Comparison of ENCODE assay signal across 38 cellular contexts in genomic region chrX:147948531-147948930, GRCh38. TPM values are rescaled to one million over a fixed set of nuclear protein-coding genes. Genes with fewer than 3 reads are reported as not detected.
"Had no signal": no experiment of that assay in that cellular context is flagged by ENCODE, and none has a peak within 500 bp of the region (broad histone marks: within the 10 kb centered on the region; RNA-seq: fewer than 3 reads in every experiment).

No MANE protein-coding gene starts in this region.

- DNase-seq: activated B cell treated with CpG ODN at 0.5 μM for 24 hours; activated CD4-positive, alpha-beta memory T cell treated with anti-CD3 and anti-CD28 coated beads, Interleukin-2, amount 10 ng/mL, durations not matched to agents 7 days and 5 days; activated CD4-positive, alpha-beta T cell treated with anti-CD3 and anti-CD28 coated beads for 4 hours; activated CD4-positive, alpha-beta T cell treated with anti-CD3 and anti-CD28 coated beads, Interleukin-2, amount 10 ng/mL, durations not matched to agents 24 days and 14 days; activated CD4-positive, alpha-beta T cell treated with anti-CD3 and anti-CD28 coated beads, Interleukin-2, amount 50 U/mL, for 48 hours; activated CD4-positive, CD25-positive, alpha-beta regulatory T cell treated with anti-CD3 and anti-CD28 coated beads, Interleukin-2, amount 50 U/mL, for 72 hours; activated CD8-positive, alpha-beta memory T cell treated with anti-CD3 and anti-CD28 coated beads for 24 hours; activated CD8-positive, alpha-beta memory T cell treated with anti-CD3 and anti-CD28 coated beads, Interleukin-2, amount 10 ng/mL, durations not matched to agents 7 days and 5 days; activated CD8-positive, alpha-beta memory T cell treated with anti-CD3 and anti-CD28 coated beads, Interleukin-2, amount 50 U/mL, for 48 hours; activated CD8-positive, alpha-beta T cell treated with anti-CD3 and anti-CD28 coated beads, Interleukin-2, amount 10 ng/mL, durations not matched to agents 7 days and 5 days; activated effector memory CD4-positive, alpha-beta T cell treated with Interleukin-2 at 50 U/mL for 16 hours; activated gamma-delta T cell; activated naive CD4-positive, alpha-beta T cell treated with anti-CD3 and anti-CD28 coated beads, Interleukin-2, amount 10 ng/mL, durations not matched to agents 7 days and 5 days; activated naive CD4-positive, alpha-beta T cell treated with Interleukin-2 at 50 U/mL for 16 hours; activated naive CD8-positive, alpha-beta T cell treated with anti-CD3 and anti-CD28 coated beads, Interleukin-2, amount 10 ng/mL, durations not matched to agents 7 days and 5 days; activated naive CD8-positive, alpha-beta T cell treated with anti-CD3 and anti-CD28 coated beads, Interleukin-2, amount 50 U/mL, for 24 hours; activated T-cell treated with anti-CD3 and anti-CD28 coated beads, Interleukin-2, amount 50 U/mL, for 24 hours; amygdala; anterior cingulate cortex; body of pancreas; brain microvascular endothelial cell; central memory CD4-positive, alpha-beta T cell; SW 1271; T-helper 1 cell; T-helper 2 cell; T-helper 9 cell had no signal

- H3K4me3 ChIP-seq: ascending aorta, body of pancreas, breast epithelium had no signal

- H3K9me3 Mint-ChIP-seq: activated B cell treated with CpG ODN at 0.5 μM for 24 hours; activated CD4-positive, alpha-beta memory T cell treated with anti-CD3 and anti-CD28 coated beads, Interleukin-2, amount 10 ng/mL, durations not matched to agents 7 days and 5 days; activated CD4-positive, alpha-beta T cell treated with anti-CD3 and anti-CD28 coated beads, Interleukin-2, amount 10 ng/mL, durations not matched to agents 24 days and 14 days; activated naive CD4-positive, alpha-beta T cell treated with anti-CD3 and anti-CD28 coated beads, Interleukin-2, amount 10 ng/mL, durations not matched to agents 7 days and 5 days; activated naive CD4-positive, alpha-beta T cell treated with anti-CD3 and anti-CD28 coated beads, Interleukin-2, amount 50 U/mL, for 24 hours; activated naive CD8-positive, alpha-beta T cell treated with anti-CD3 and anti-CD28 coated beads, Interleukin-2, amount 10 ng/mL, durations not matched to agents 7 days and 5 days; activated naive CD8-positive, alpha-beta T cell treated with anti-CD3 and anti-CD28 coated beads, Interleukin-2, amount 50 U/mL, for 24 hours; activated T-cell treated with anti-CD3 and anti-CD28 coated beads, Interleukin-2, amount 50 U/mL, for 24 hours; activated T-helper 2 cell treated with anti-CD3 and anti-CD28 coated beads, Interferon-gamma antibody, Interleukin-2, Interleukin-4, amounts not matched to agents 10 μg/mL and 5 μg/mL and 100 μg/mL, durations not matched to agents 14 hours and 24 hours and 36 hours; T-helper 1 cell treated with Interleukin-12 subunit alpha and Interleukin-12 subunit beta and Interleukin-4 antibody, amounts not matched to agents 30 μg/mL and 1 μg/mL, for 36 hours; T-helper 2 cell treated with Interferon-gamma antibody and Interleukin-4, amounts not matched to agents 5 μg/mL and 100 μg/mL, for 36 hours had no signal

- H3K36me3 ChIP-seq: breast epithelium had no signal

- H3K27me3 ChIP-seq: ascending aorta, body of pancreas, brain microvascular endothelial cell, breast epithelium had no signal

- H3K4me1 Mint-ChIP-seq: activated B cell treated with CpG ODN at 0.5 μM for 24 hours; activated CD4-positive, alpha-beta memory T cell treated with anti-CD3 and anti-CD28 coated beads, Interleukin-2, amount 10 ng/mL, durations not matched to agents 7 days and 5 days; activated CD4-positive, alpha-beta T cell treated with anti-CD3 and anti-CD28 coated beads, Interleukin-2, amount 10 ng/mL, durations not matched to agents 24 days and 14 days; activated CD8-positive, alpha-beta memory T cell treated with anti-CD3 and anti-CD28 coated beads, Interleukin-2, amount 10 ng/mL, durations not matched to agents 7 days and 5 days; activated naive CD4-positive, alpha-beta T cell treated with anti-CD3 and anti-CD28 coated beads, Interleukin-2, amount 10 ng/mL, durations not matched to agents 7 days and 5 days; activated naive CD4-positive, alpha-beta T cell treated with anti-CD3 and anti-CD28 coated beads, Interleukin-2, amount 50 U/mL, for 24 hours; activated naive CD8-positive, alpha-beta T cell treated with anti-CD3 and anti-CD28 coated beads, Interleukin-2, amount 10 ng/mL, durations not matched to agents 7 days and 5 days; activated naive CD8-positive, alpha-beta T cell treated with anti-CD3 and anti-CD28 coated beads, Interleukin-2, amount 50 U/mL, for 24 hours had no signal

- H3K36me3 Mint-ChIP-seq: activated naive CD8-positive, alpha-beta T cell had no signal

- H3K9me3 ChIP-seq: ascending aorta, body of pancreas, breast epithelium had no signal

- ATAC-seq: activated CD8-positive, alpha-beta memory T cell treated with anti-CD3 and anti-CD28 coated beads, Interleukin-2, amount 10 ng/mL, durations not matched to agents 7 days and 5 days; activated CD8-positive, alpha-beta T cell treated with anti-CD3 and anti-CD28 coated beads, Interleukin-2, amount 10 ng/mL, durations not matched to agents 7 days and 5 days; activated naive CD8-positive, alpha-beta T cell treated with anti-CD3 and anti-CD28 coated beads, Interleukin-2, amount 50 U/mL, for 24 hours; body of pancreas had no signal

- H3K27ac Mint-ChIP-seq: activated B cell treated with CpG ODN at 0.5 μM for 24 hours; activated CD4-positive, alpha-beta memory T cell treated with anti-CD3 and anti-CD28 coated beads, Interleukin-2, amount 10 ng/mL, durations not matched to agents 7 days and 5 days; activated CD4-positive, alpha-beta T cell treated with anti-CD3 and anti-CD28 coated beads, Interleukin-2, amount 10 ng/mL, durations not matched to agents 24 days and 14 days; activated CD8-positive, alpha-beta memory T cell treated with anti-CD3 and anti-CD28 coated beads, Interleukin-2, amount 10 ng/mL, durations not matched to agents 7 days and 5 days; activated CD8-positive, alpha-beta T cell treated with anti-CD3 and anti-CD28 coated beads, Interleukin-2, amount 10 ng/mL, durations not matched to agents 7 days and 5 days; activated naive CD4-positive, alpha-beta T cell treated with anti-CD3 and anti-CD28 coated beads, Interleukin-2, amount 10 ng/mL, durations not matched to agents 7 days and 5 days; activated naive CD4-positive, alpha-beta T cell treated with anti-CD3 and anti-CD28 coated beads, Interleukin-2, amount 50 U/mL, for 24 hours; activated naive CD8-positive, alpha-beta T cell; activated naive CD8-positive, alpha-beta T cell treated with anti-CD3 and anti-CD28 coated beads, Interleukin-2, amount 10 ng/mL, durations not matched to agents 7 days and 5 days; activated naive CD8-positive, alpha-beta T cell treated with anti-CD3 and anti-CD28 coated beads, Interleukin-2, amount 50 U/mL, for 24 hours; activated T-cell treated with anti-CD3 and anti-CD28 coated beads, Interleukin-2, amount 50 U/mL, for 24 hours; activated T-helper 2 cell treated with anti-CD3 and anti-CD28 coated beads, Interferon-gamma antibody, Interleukin-2, Interleukin-4, amounts not matched to agents 10 μg/mL and 5 μg/mL and 100 μg/mL, durations not matched to agents 14 hours and 24 hours and 36 hours; T-helper 1 cell treated with Interleukin-12 subunit alpha and Interleukin-12 subunit beta and Interleukin-4 antibody, amounts not matched to agents 30 μg/mL and 1 μg/mL, for 36 hours; T-helper 2 cell treated with Interferon-gamma antibody and Interleukin-4, amounts not matched to agents 5 μg/mL and 100 μg/mL, for 36 hours had no signal

- H3K27ac ChIP-seq: ascending aorta, body of pancreas, brain microvascular endothelial cell, breast epithelium, VCaP had no signal

- H3K4me1 ChIP-seq: ascending aorta, body of pancreas, breast epithelium had no signal

- H3K27me3 Mint-ChIP-seq: activated B cell treated with CpG ODN at 0.5 μM for 24 hours; activated CD4-positive, alpha-beta memory T cell treated with anti-CD3 and anti-CD28 coated beads, Interleukin-2, amount 10 ng/mL, durations not matched to agents 7 days and 5 days; activated CD4-positive, alpha-beta T cell treated with anti-CD3 and anti-CD28 coated beads, Interleukin-2, amount 10 ng/mL, durations not matched to agents 24 days and 14 days; activated CD8-positive, alpha-beta memory T cell treated with anti-CD3 and anti-CD28 coated beads, Interleukin-2, amount 10 ng/mL, durations not matched to agents 7 days and 5 days; activated naive CD4-positive, alpha-beta T cell treated with anti-CD3 and anti-CD28 coated beads, Interleukin-2, amount 10 ng/mL, durations not matched to agents 7 days and 5 days; activated naive CD4-positive, alpha-beta T cell treated with anti-CD3 and anti-CD28 coated beads, Interleukin-2, amount 50 U/mL, for 24 hours; activated naive CD8-positive, alpha-beta T cell; activated naive CD8-positive, alpha-beta T cell treated with anti-CD3 and anti-CD28 coated beads, Interleukin-2, amount 10 ng/mL, durations not matched to agents 7 days and 5 days; activated naive CD8-positive, alpha-beta T cell treated with anti-CD3 and anti-CD28 coated beads, Interleukin-2, amount 50 U/mL, for 24 hours had no signal

- H3K4me3 Mint-ChIP-seq: activated B cell treated with CpG ODN at 0.5 μM for 24 hours; activated CD4-positive, alpha-beta memory T cell treated with anti-CD3 and anti-CD28 coated beads, Interleukin-2, amount 10 ng/mL, durations not matched to agents 7 days and 5 days; activated CD4-positive, alpha-beta T cell treated with anti-CD3 and anti-CD28 coated beads, Interleukin-2, amount 10 ng/mL, durations not matched to agents 24 days and 14 days; activated CD8-positive, alpha-beta memory T cell treated with anti-CD3 and anti-CD28 coated beads, Interleukin-2, amount 10 ng/mL, durations not matched to agents 7 days and 5 days; activated CD8-positive, alpha-beta T cell treated with anti-CD3 and anti-CD28 coated beads, Interleukin-2, amount 10 ng/mL, durations not matched to agents 7 days and 5 days; activated naive CD4-positive, alpha-beta T cell treated with anti-CD3 and anti-CD28 coated beads, Interleukin-2, amount 10 ng/mL, durations not matched to agents 7 days and 5 days; activated naive CD4-positive, alpha-beta T cell treated with anti-CD3 and anti-CD28 coated beads, Interleukin-2, amount 50 U/mL, for 24 hours; activated naive CD8-positive, alpha-beta T cell; activated naive CD8-positive, alpha-beta T cell treated with anti-CD3 and anti-CD28 coated beads, Interleukin-2, amount 10 ng/mL, durations not matched to agents 7 days and 5 days; activated naive CD8-positive, alpha-beta T cell treated with anti-CD3 and anti-CD28 coated beads, Interleukin-2, amount 50 U/mL, for 24 hours; activated T-cell treated with anti-CD3 and anti-CD28 coated beads, Interleukin-2, amount 50 U/mL, for 24 hours; T-helper 1 cell treated with Interleukin-12 subunit alpha and Interleukin-12 subunit beta and Interleukin-4 antibody, amounts not matched to agents 30 μg/mL and 1 μg/mL, for 36 hours; T-helper 2 cell treated with Interferon-gamma antibody and Interleukin-4, amounts not matched to agents 5 μg/mL and 100 μg/mL, for 36 hours had no signal

- FAIRE-seq: TTC549 had no signal

RNA-seq across cellular contexts. Expression of gene FMR1NB, which starts 32.6 kb away (rescaled TPM):
- total RNA-seq: activated B cell treated with CpG ODN at 0.5 μM for 24 hours; activated CD4-positive, alpha-beta memory T cell treated with anti-CD3 and anti-CD28 coated beads, Interleukin-2, amount 10 ng/mL, durations not matched to agents 7 days and 5 days; activated CD4-positive, alpha-beta T cell treated with anti-CD3 and anti-CD28 coated beads, Interleukin-2, amount 10 ng/mL, durations not matched to agents 24 days and 14 days; activated CD8-positive, alpha-beta memory T cell treated with anti-CD3 and anti-CD28 coated beads, Interleukin-2, amount 10 ng/mL, durations not matched to agents 7 days and 5 days; activated CD8-positive, alpha-beta T cell treated with anti-CD3 and anti-CD28 coated beads, Interleukin-2, amount 10 ng/mL, durations not matched to agents 7 days and 5 days; activated naive CD8-positive, alpha-beta T cell treated with anti-CD3 and anti-CD28 coated beads, Interleukin-2, amount 10 ng/mL, durations not matched to agents 7 days and 5 days; activated T-helper 2 cell treated with anti-CD3 and anti-CD28 coated beads, Interferon-gamma antibody, Interleukin-2, Interleukin-4, amounts not matched to agents 10 μg/mL and 5 μg/mL and 100 μg/mL, durations not matched to agents 14 hours and 24 hours and 36 hours; ascending aorta; body of pancreas; breast epithelium; cardiac septum; cerebellum had no signal
- polyA plus RNA-seq: adipose tissue had no signal
